6 cellular contexts compared by ENCODE assay signal in the genomic region with DNA sequence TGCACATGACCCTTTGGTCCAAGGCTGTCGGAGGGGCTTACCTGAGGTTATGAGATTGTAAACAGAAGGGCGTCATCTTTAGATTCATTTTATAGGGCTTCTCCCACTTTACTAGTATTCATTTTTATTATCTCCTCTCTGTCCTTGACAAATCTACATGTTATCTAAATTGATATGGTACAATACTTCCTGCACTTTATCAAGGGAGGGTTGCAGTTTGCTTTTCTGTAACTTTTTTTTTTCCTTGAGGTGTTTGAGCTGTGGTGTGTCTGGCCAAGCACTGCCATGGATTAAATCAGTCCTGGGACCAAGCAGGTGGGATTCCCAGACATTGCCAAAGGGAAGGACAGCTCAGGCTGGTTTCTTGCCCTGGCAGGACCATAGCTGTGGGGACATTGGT. TPM values are rescaled to one million over a fixed set of nuclear protein-coding genes. Genes with fewer than 3 reads are reported as not detected.
"Had no signal": no experiment of that assay in that cellular context is flagged by ENCODE, and none has a peak within 500 bp of the region (broad histone marks: within the 10 kb centered on the region; RNA-seq: fewer than 3 reads in every experiment).

No MANE protein-coding gene starts in this region.

- H2AFZ ChIP-seq: GM23248 had no signal

- DNase-seq: GM23248, GOT3, H9, HCEC 1CT, IMR-90 had no signal

- H3K4me3 ChIP-seq: GM23248, K562 had no signal

- H3K9ac ChIP-seq: GM23248 had no signal

- H3K27ac ChIP-seq: GM23248 had no signal

RNA-seq across cellular contexts. Expression of gene B3GALT5, which starts 32.0 kb away (rescaled TPM):
- total RNA-seq: GM23248 had no signal
- polyA plus RNA-seq: GM23248, K562 had no signal
